In genomic region chr19:18306903-18307681, GRCh38 we compare ENCODE assay signal across 9 cellular contexts. TPM values are rescaled to one million over a fixed set of nuclear protein-coding genes. Genes with fewer than 3 reads are reported as not detected.
DNase-seq lines count a peak whose midpoint lies in the region; ATAC-seq, FAIRE-seq and TF ChIP-seq lines count a peak whose summit lies in the region.
"Had no signal": no experiment of that assay in that cellular context is flagged by ENCODE, and none has a peak within 500 bp of the region (broad histone marks: within the 10 kb centered on the region; RNA-seq: fewer than 3 reads in every experiment).

No MANE protein-coding gene starts in this region.

- no peaks in the 10 kb centered on the region for H3K9me3 Mint-ChIP-seq in activated CD8-positive, alpha-beta T cell treated with anti-CD3 and anti-CD28 coated beads for 36 hours

- CTCF ChIA-PET in activated CD8-positive, alpha-beta T cell treated with anti-CD3 and anti-CD28 coated beads for 36 hours (lab: Charles Lee): interaction anchor here (0.8 to 3.4 kb wide), 7 partner anchors 11 to 28 kb away, joined by 4 to 34 read pairs (median 5); partner anchors contain the start of gene LSM4

- H3K4me3 ChIP-seq in GM12864 (ENCODE audit: low read depth, low read length): peak overlapping the region; percentile 11; the same call in 1 of the 2 replicates
- H3K4me3 ChIP-seq in esophagus squamous epithelium: peak overlapping the region in 1 of 4 donors; percentile 38
- H3K4me3 ChIP-seq in spleen: peak overlapping the region in 1 of 8 donors; percentile 68
- no peak overlapping the region for H3K4me3 ChIP-seq in pancreas

- ATAC-seq in activated CD8-positive, alpha-beta T cell treated with anti-CD3 and anti-CD28 coated beads for 36 hours: no peak
- no peak for ATAC-seq in pancreas
- no peak for ATAC-seq in HG02588 (IDR thresholded peaks at IDR 0.05; ENCODE audit: unreplicated experiment)
- no peak for ATAC-seq in GM21576 (IDR thresholded peaks at IDR 0.05; ENCODE audit: unreplicated experiment)

- peaks cover 7 to 49% (median 13%) of the 10 kb centered on the region in 3 donors for H3K36me3 ChIP-seq in esophagus squamous epithelium
- peaks cover 0 to 60% (median 21%) of the 10 kb centered on the region in 6 donors for H3K36me3 ChIP-seq in spleen
- H3K36me3 ChIP-seq in pancreas: peaks cover 0 to 9% (median 0%) of the 10 kb centered on the region in 3 donors

- peaks cover 55% of the 10 kb centered on the region for H3K36me3 Mint-ChIP-seq in activated CD8-positive, alpha-beta T cell treated with anti-CD3 and anti-CD28 coated beads for 36 hours (ENCODE audit: low read depth)

- H3K27ac Mint-ChIP-seq in activated CD8-positive, alpha-beta T cell treated with anti-CD3 and anti-CD28 coated beads for 36 hours: peak overlapping the region; percentile 96

- H3K4me1 ChIP-seq in esophagus squamous epithelium (peaks cover 44 to 76% (median 57%) of the 10 kb centered on the region in 3 donors), spleen (peaks cover 56 to 100% (median 87%) of the 10 kb centered on the region in 6 donors), pancreas (no peaks in the 10 kb centered on the region)

- 22 to 50% methylated on average over 27 to 31 of the region's 33 CpGs for WGBS in esophagus squamous epithelium, 2 donors
- 63 to 72% (median 64%) methylated on average over 32 to 33 of the region's 33 CpGs for WGBS in spleen, 5 donors
- WGBS in pancreas, 2 donors: 89 to 91% methylated on average over 33 of the region's 33 CpGs

- peaks cover 37% of the 10 kb centered on the region for H3K4me1 Mint-ChIP-seq in activated CD8-positive, alpha-beta T cell treated with anti-CD3 and anti-CD28 coated beads for 36 hours (ENCODE audit: low read depth)

- no peaks in the 10 kb centered on the region for H3K9me3 ChIP-seq in esophagus squamous epithelium
- no peaks in the 10 kb centered on the region for H3K9me3 ChIP-seq in spleen
- no peaks in the 10 kb centered on the region for H3K9me3 ChIP-seq in pancreas

- H3K27me3 Mint-ChIP-seq in activated CD8-positive, alpha-beta T cell treated with anti-CD3 and anti-CD28 coated beads for 36 hours: no peaks in the 10 kb centered on the region

- no peak for FAIRE-seq in pancreas (lab: Jason Lieb, UNC)

- H3K27me3 ChIP-seq in esophagus squamous epithelium (no peaks in the 10 kb centered on the region), spleen (replicated peaks in 1 of 7) (no peaks in the 10 kb centered on the region), pancreas (no peaks in the 10 kb centered on the region)

- peak overlapping the region; percentile 92 for H3K4me3 Mint-ChIP-seq in activated CD8-positive, alpha-beta T cell treated with anti-CD3 and anti-CD28 coated beads for 36 hours

- no peak for TF ChIP-seq POLR2A in esophagus squamous epithelium (IDR thresholded peaks at IDR 0.05)
- no peak for TF ChIP-seq POLR2A in spleen (IDR thresholded peaks at IDR 0.05)

- H3K27ac ChIP-seq in esophagus squamous epithelium (peak overlapping the region; percentile 92 to 97 (median 94)), spleen (peak overlapping the region; percentile 93 to 99 (median 98)), pancreas (no peak overlapping the region)

- DNase-seq in GM12864 (ENCODE audit: low read depth) (no peak), esophagus squamous epithelium (lab: John Stamatoyannopoulos, UW) (no peak), spleen (peak; percentile 82), pancreas (no peak), RKO (ENCODE audit: low spot score) (no peak)
- DNase-seq in activated CD8-positive, alpha-beta T cell treated with anti-CD3 and anti-CD28 coated beads for 36 hours: peak; percentile 78
- DNase-seq: NCI-H226 had no signal

- POLR2A ChIA-PET in activated CD8-positive, alpha-beta T cell treated with anti-CD3 and anti-CD28 coated beads for 36 hours (lab: Charles Lee): interaction anchor here (1.0 to 23.1 kb wide), 6 partner anchors 11 to 28 kb away, joined by 4 to 592 read pairs (median 6); partner anchors contain the start of genes JUND and LSM4

- TF ChIP-seq CTCF in GM12864 (IDR thresholded peaks at IDR 0.05; ENCODE audit: low read depth, low read length, missing control alignments) (peak; percentile 27), esophagus squamous epithelium (IDR thresholded peaks at IDR 0.05) (peak in 3 of 6 experiments; percentile 11 to 22 (median 18)), spleen (IDR thresholded peaks at IDR 0.05 in 8 of 11, conservative IDR thresholded peaks at IDR 0.05 in 3 of 11) (peak in 1 of 11 experiments; percentile 7), pancreas (IDR thresholded peaks at IDR 0.05) (no peak)
- TF ChIP-seq CTCF in activated CD8-positive, alpha-beta T cell treated with anti-CD3 and anti-CD28 coated beads for 36 hours (IDR thresholded peaks at IDR 0.05): no peak

- intact Hi-C loops in activated CD8-positive, alpha-beta T cell treated with anti-CD3 and anti-CD28 coated beads for 36 hours (cut with micrococcal nuclease): no loop called here
- intact Hi-C loops in esophagus squamous epithelium (cut with DNase I) (no loop called here), spleen (cut with DNase I; ENCODE audit: low total_unique reads) (no loop called here), pancreas (cut with DNase I) (no loop called here)

RNA-seq across cellular contexts. Expression of gene LSM4, which starts 15.8 kb away (rescaled TPM):
- total RNA-seq in activated CD8-positive, alpha-beta T cell treated with anti-CD3 and anti-CD28 coated beads for 36 hours: 100 to 1,000 TPM; 426 to 433 TPM
- total RNA-seq in esophagus squamous epithelium (100 to 1,000 TPM in 3 of 4 donors, 10 to 100 TPM in 1; 97.3 to 228 (median 137) TPM), spleen (10 to 100 TPM; 55.8 to 86.5 (median 65.1) TPM), pancreas (10 to 100 TPM; 16.5 to 39.0 (median 33.4) TPM)
- polyA plus RNA-seq in spleen (100 to 1,000 TPM in 2 of 3 donors, 10 to 100 TPM in 1; 91.6 to 192 (median 151) TPM), pancreas (10 to 100 TPM; 65.9 to 67.9 TPM)

RNA-seq across cellular contexts. Expression of gene JUND, which starts 25.7 kb away (rescaled TPM):
- 100 to 1,000 TPM; 527 to 530 TPM for total RNA-seq in activated CD8-positive, alpha-beta T cell treated with anti-CD3 and anti-CD28 coated beads for 36 hours
- 100 to 1,000 TPM in 3 of 4 donors, 10 to 100 TPM in 1; 71.7 to 192 (median 166) TPM for total RNA-seq in esophagus squamous epithelium
- 100 to 1,000 TPM; 119 to 232 (median 159) TPM for total RNA-seq in spleen
- polyA plus RNA-seq in spleen: 10 to 100 TPM; 47.5 to 86.5 (median 75.6) TPM
- total RNA-seq in pancreas: 100 to 1,000 TPM in 5 of 6 donors, 10 to 100 TPM in 1; 86.8 to 181 (median 137) TPM
- 100 to 1,000 TPM; 111 to 128 TPM for polyA plus RNA-seq in pancreas

RNA-seq across cellular contexts. Expression of gene IQCN, which starts 32.8 kb away (rescaled TPM):
- total RNA-seq in activated CD8-positive, alpha-beta T cell treated with anti-CD3 and anti-CD28 coated beads for 36 hours: under 1 TPM; 0.59 to 0.69 TPM
- total RNA-seq in esophagus squamous epithelium (1 to 10 TPM in 2 of 4 donors, under 1 TPM in 2; 0.23 to 3.1 (median 0.96) TPM), spleen (10 to 100 TPM in 3 of 7 donors, 1 to 10 TPM in 4; 4.7 to 17.1 (median 8.6) TPM), pancreas (1 to 10 TPM; 1.0 to 5.6 (median 1.6) TPM)
- polyA plus RNA-seq in spleen (10 to 100 TPM in 1 of 3 donors, 1 to 10 TPM in 2; 1.4 to 15.6 (median 7.8) TPM), pancreas (10 to 100 TPM; 14.7 to 25.3 TPM)

RNA-seq across cellular contexts. Expression of gene PGPEP1, which starts 33.3 kb away (rescaled TPM):
- 10 to 100 TPM; 21.7 to 23.9 TPM for total RNA-seq in activated CD8-positive, alpha-beta T cell treated with anti-CD3 and anti-CD28 coated beads for 36 hours
- total RNA-seq in esophagus squamous epithelium: 10 to 100 TPM in 1 of 4 donors, 1 to 10 TPM in 2, under 1 TPM in 1; 0.83 to 10.1 (median 5.3) TPM
- 10 to 100 TPM; 20.2 to 65.6 (median 45.1) TPM for total RNA-seq in spleen
- 10 to 100 TPM in 1 of 3 donors, 1 to 10 TPM in 2; 9.3 to 17.3 (median 9.6) TPM for polyA plus RNA-seq in spleen
- 10 to 100 TPM; 32.9 to 44.4 (median 37.1) TPM for total RNA-seq in pancreas
- polyA plus RNA-seq in pancreas: 10 to 100 TPM; 10.4 to 20.7 TPM

Comparison
In these comparisons a context has a peak if more than half of its experiments do, and no peak if none do; other contexts are left out.
1. DNase-seq: peak in activated CD8-positive, alpha-beta T cell treated with anti-CD3 and anti-CD28 coated beads for 36 hours (single experiment) and spleen (single experiment); none in GM12864 (single experiment), esophagus squamous epithelium (single experiment), pancreas (0 of 6) and RKO (single experiment).
2. H3K27ac ChIP-seq: peak in esophagus squamous epithelium (4 of 4) and spleen (8 of 8); none in pancreas (0 of 4).